In genomic region chr19:11374449-11375142, GRCh38 we compare ENCODE assay signal across 8 cellular contexts. TPM values are rescaled to one million over a fixed set of nuclear protein-coding genes. Genes with fewer than 3 reads are reported as not detected.
DNase-seq lines count a peak whose midpoint lies in the region; ATAC-seq, FAIRE-seq and TF ChIP-seq lines count a peak whose summit lies in the region.

Gene SWSAP1, plus strand, starts transcription at chr19:11374666. Its CDS starts 15 bp downstream, at chr19:11374681.

- no peaks in the 10 kb centered on the region for H3K9me3 ChIP-seq in endothelial cell of umbilical vein (replicated peaks; ENCODE audit: control insufficient read depth, insufficient read depth, low read length)
- no peaks in the 10 kb centered on the region for H3K9me3 ChIP-seq in mesodermal cell (ENCODE audit: control insufficient read depth, low read length)

- TF ChIP-seq CTCF in Calu3 (IDR thresholded peaks at IDR 0.05; ENCODE audit: unreplicated experiment), result no peak
- no peak for TF ChIP-seq CTCF in endothelial cell of umbilical vein (IDR thresholded peaks at IDR 0.05; ENCODE audit: extremely low read depth in 1 of 2, insufficient read depth in 1 of 2, low read depth in 1 of 2, low read length in 2 of 2)

- no peaks in the 10 kb centered on the region for H4K20me1 ChIP-seq in endothelial cell of umbilical vein (replicated peaks; ENCODE audit: control insufficient read depth, extremely low read depth, insufficient read depth, low read length)

- TF ChIP-seq POLR2A in endothelial cell of umbilical vein (IDR thresholded peaks at IDR 0.05; ENCODE audit: low read depth, low read length), result peak; percentile 68

- H3K9me1 ChIP-seq in endothelial cell of umbilical vein (replicated peaks; ENCODE audit: control insufficient read depth, extremely low read depth, insufficient read depth, low read length), result no peaks in the 10 kb centered on the region

- H3K4me2 ChIP-seq in endothelial cell of umbilical vein (ENCODE audit: insufficient read depth, low read length), result peak within 1 kb of the TSS; percentile 87

- WGBS in mesodermal cell (ENCODE audit: insufficient coverage in 2 of 2), 2 experiments, result 0% methylated on average over 40 to 42 of the region's 44 CpGs

- peaks cover 10% of the 10 kb centered on the region for H3K36me3 Mint-ChIP-seq in Calu3 (ENCODE audit: insufficient read depth, unreplicated experiment)

- CTCF ChIA-PET in Calu3 (lab: Charles Lee) (interaction anchor here (0.6 to 1.7 kb wide), 10 partner anchors 8 to 435 kb away, joined by 3 to 18 read pairs (median 4); partner anchors contain the start of genes CCDC159, ODAD3, PRKCSH and TSPAN16), endothelial cell of umbilical vein (lab: Charles Lee) (interaction anchor here (1.0 to 2.8 kb wide), 11 partner anchors 9 to 108 kb away, joined by 3 to 20 read pairs (median 4); partner anchors contain the start of genes CCDC159, EPOR, ODAD3 and PRKCSH)

- POLR2A ChIA-PET in endothelial cell of umbilical vein (lab: Charles Lee), result interaction anchor here (0.6 to 1.6 kb wide), 4 partner anchors 10 to 30 kb away, joined by 3 to 4 read pairs (median 4); partner anchors contain the start of gene EPOR

- H3K4me3 ChIP-seq in endothelial cell of umbilical vein (replicated peaks in 1 of 3; ENCODE audit: insufficient read depth in 1 of 3, low read depth in 1 of 3, low read length in 3 of 3), result peak within 1 kb of the TSS; percentile 35 to 65 (median 56)
- H3K4me3 ChIP-seq in mesodermal cell (ENCODE audit: extremely low read depth, insufficient read depth, low read length, poor library complexity, severe bottlenecking), result peak within 1 kb of the TSS; percentile 58

- H3K4me1 Mint-ChIP-seq in Calu3 (ENCODE audit: low read depth, unreplicated experiment), result peaks cover 9% of the 10 kb centered on the region

- intact Hi-C loops in Calu3 (cut with micrococcal nuclease; ENCODE audit: unreplicated experiment), result loop anchor here (10.0 kb wide), 1 partner anchor 50 kb away; no protein-coding TSS in a partner anchor
- intact Hi-C loops in endothelial cell of umbilical vein (cut with micrococcal nuclease), result loop anchor here (1.0 to 2.0 kb wide), 2 partner anchors 28 to 36 kb away; partner anchors contain the start of genes CCDC159, RAB3D and TMEM205

- TSS peak; percentile 80 for BruUV-seq in Calu3 (replicated peaks; lab: Mats Ljungman, UMichigan)
- BruUV-seq in endothelial cell of umbilical vein (replicated peaks; lab: Mats Ljungman, UMichigan), result TSS peak; percentile 83

- H2AFZ ChIP-seq in endothelial cell of umbilical vein (ENCODE audit: low read depth, low read length), result peak within 1 kb of the TSS; percentile 78

- no peaks in the 10 kb centered on the region for H3K27me3 Mint-ChIP-seq in Calu3 (ENCODE audit: unreplicated experiment)

- peak; percentile 82 for ATAC-seq in GM21423 (IDR thresholded peaks at IDR 0.05; ENCODE audit: unreplicated experiment)

- no peak within 1 kb of the TSS for H3K27ac Mint-ChIP-seq in Calu3 (ENCODE audit: unreplicated experiment)

- H3K27ac ChIP-seq in endothelial cell of umbilical vein (ENCODE audit: insufficient read depth, low read depth, low read length) (peak within 1 kb of the TSS; percentile 70), mesodermal cell (ENCODE audit: low read depth, low read length, severe bottlenecking) (peak within 1 kb of the TSS; percentile 86)

- peak within 1 kb of the TSS; percentile 89 for H3K9ac ChIP-seq in endothelial cell of umbilical vein (replicated peaks; ENCODE audit: extremely low read depth, insufficient read depth, low read length)

- H3K36me3 ChIP-seq in endothelial cell of umbilical vein (ENCODE audit: control insufficient read depth in 2 of 2, extremely low read depth in 1 of 2, insufficient read depth in 2 of 2, low read length in 2 of 2) (no peaks in the 10 kb centered on the region), mesodermal cell (ENCODE audit: control insufficient read depth, insufficient read depth, low read length) (peaks cover 24% of the 10 kb centered on the region)

- FAIRE-seq in endothelial cell of umbilical vein (lab: Jason Lieb, UNC), result peak; percentile 100

- dilution Hi-C loops in endothelial cell of umbilical vein (cut with MboI; ENCODE audit: extremely low pct_ligation_motif_present, low sequenced_read_pairs), result no loop called here

- H3K9me3 Mint-ChIP-seq in Calu3 (ENCODE audit: low read depth, unreplicated experiment), result no peaks in the 10 kb centered on the region

- H3K4me3 Mint-ChIP-seq in Calu3 (ENCODE audit: low read depth, unreplicated experiment), result no peak within 1 kb of the TSS

- H3K27me3 ChIP-seq in endothelial cell of umbilical vein (ENCODE audit: control insufficient read depth in 2 of 2, insufficient read depth in 2 of 2, low read length in 2 of 2), result no peaks in the 10 kb centered on the region

- DNase-seq in Calu3 (peak; percentile 93), HUDEP-2 (lab: John Stamatoyannopoulos, UW; ENCODE audit: unreplicated experiment in 76 of 76) (peak; percentile 93 to 100 (median 99)), NOMO-1 treated with dmso at 0.1 percent for 144 hours (lab: John Stamatoyannopoulos, UW; ENCODE audit: unreplicated experiment) (peak; percentile 100), endothelial cell of umbilical vein (ENCODE audit: low read depth, low spot score) (peak; percentile 100)
- peak; percentile 91 for DNase-seq in activated CD8-positive, alpha-beta memory T cell treated with anti-CD3 and anti-CD28 coated beads, Interleukin-2, amount 50 U/mL, for 24 hours (ENCODE audit: extremely low read depth)
- peak; percentile 84 for DNase-seq in stimulated activated CD8-positive, alpha-beta memory T cell treated with anti-CD3 and anti-CD28 coated beads, Interleukin-15, amount 100 ng/mL, for 24 hours (ENCODE audit: low read depth)

- H3K4me1 ChIP-seq in endothelial cell of umbilical vein (ENCODE audit: control insufficient read depth, extremely low read depth, insufficient read depth, low read length), result peaks cover 39% of the 10 kb centered on the region
- peaks cover 17% of the 10 kb centered on the region for H3K4me1 ChIP-seq in mesodermal cell (ENCODE audit: control insufficient read depth, insufficient read depth, low read length, poor library complexity, severe bottlenecking)

- H3K79me2 ChIP-seq in endothelial cell of umbilical vein (ENCODE audit: control insufficient read depth, insufficient read depth, low read length), result peaks cover 3% of the 10 kb centered on the region

TF ChIP-seq in endothelial cell of umbilical vein, 7 proteins besides CTCF, POLR2A, EP300 and RAD21:
- no peak for TF ChIP-seq JUN (IDR thresholded peaks at IDR 0.05; ENCODE audit: borderline replicate concordance, insufficient read depth, insufficient read length, low read depth)
- peak; percentile 8 for TF ChIP-seq POLR2AphosphoS5 (IDR thresholded peaks at IDR 0.05; ENCODE audit: insufficient read depth, low read depth, low read length)
- peak; percentile 59 for TF ChIP-seq MAX (IDR thresholded peaks at IDR 0.05; ENCODE audit: insufficient read depth, insufficient read length)

RNA-seq across cellular contexts. Expression of gene SWSAP1, which starts in this region (rescaled TPM):
- total RNA-seq in Calu3 (2022), result 1.7 and 2.0 TPM in 2 replicates
- 2.7 and 3.7 TPM in 2 replicates for total RNA-seq in endothelial cell of umbilical vein
- polyA plus RNA-seq in endothelial cell of umbilical vein, result 4.4 and 4.8 TPM in 2 replicates
- polyA plus RNA-seq in endothelial cell of umbilical vein (2011; cell fraction: cytosol; rRNA removed), result 2.2 and 3.3 TPM in 2 replicates
- 1.5 and 1.7 TPM in 2 replicates for polyA plus RNA-seq in endothelial cell of umbilical vein (2011; cell fraction: nucleus; rRNA removed)
- 2.3 and 2.8 TPM in 2 replicates for polyA plus RNA-seq in endothelial cell of umbilical vein (2012)
- polyA minus RNA-seq in endothelial cell of umbilical vein, result 0.49 and 1.6 TPM in 2 replicates
- polyA minus RNA-seq in endothelial cell of umbilical vein (2011; cell fraction: cytosol; rRNA and poly(A)+ RNA removed), result 0.92 TPM
- polyA minus RNA-seq in endothelial cell of umbilical vein (2011; cell fraction: nucleus; rRNA and poly(A)+ RNA removed), result 0.72 and 1.5 TPM in 2 replicates
- polyA plus RNA-seq in mesodermal cell (2013, experiment 1 of 2), result 1.6 TPM
- 1.4 TPM for polyA plus RNA-seq in mesodermal cell (2013, experiment 2 of 2)

Comparison
In these comparisons a context has a peak if more than half of its experiments do, and no peak if none do; other contexts are left out.
1. Peak in every context shown above with its lines: DNase-seq, ATAC-seq, H3K4me3 ChIP-seq and H3K27ac ChIP-seq.